ENCODE assay signal across 24 cellular contexts in the genomic region with DNA sequence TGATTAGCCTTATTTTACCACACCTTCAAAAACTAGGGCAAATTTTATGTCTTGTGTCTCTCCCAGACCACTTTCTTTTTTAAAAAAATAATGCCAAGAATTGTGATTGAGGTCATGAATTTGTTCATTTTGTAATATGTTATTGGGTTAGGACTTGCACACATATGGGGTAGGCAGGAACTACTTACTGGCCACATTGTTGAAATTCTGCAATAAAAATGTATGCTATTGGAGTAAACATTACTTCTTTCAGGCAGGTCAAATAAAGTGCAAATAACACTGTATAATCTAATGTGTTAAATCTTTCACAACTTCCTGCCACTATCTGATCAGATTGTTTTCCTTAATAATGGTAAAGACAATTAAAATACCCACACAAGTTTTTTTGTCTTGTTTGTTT.
"Had no signal": no experiment of that assay in that cellular context is flagged by ENCODE, and none has a peak within 500 bp of the region (broad histone marks: within the 10 kb centered on the region; RNA-seq: fewer than 3 reads in every experiment).

No MANE protein-coding gene starts in this region.

- ATAC-seq: activated CD8-positive, alpha-beta T cell treated with anti-CD3 and anti-CD28 coated beads, Interleukin-2, amount 10 ng/mL, durations not matched to agents 7 days and 5 days; K562; WTC11 had no signal

- H3K27ac Mint-ChIP-seq: activated CD8-positive, alpha-beta T cell treated with anti-CD3 and anti-CD28 coated beads, Interleukin-2, amount 10 ng/mL, durations not matched to agents 7 days and 5 days; activated naive CD8-positive, alpha-beta T cell treated with anti-CD3 and anti-CD28 coated beads, Interleukin-2, amount 10 ng/mL, durations not matched to agents 7 days and 5 days; brain; T-helper 1 cell treated with Interleukin-12 subunit alpha and Interleukin-12 subunit beta and Interleukin-4 antibody, amounts not matched to agents 30 μg/mL and 1 μg/mL, for 36 hours; WTC11 had no signal

- H3K4me3 ChIP-seq: ascending aorta, K562, PC-9 had no signal

- H3K27me3 Mint-ChIP-seq: activated naive CD8-positive, alpha-beta T cell treated with anti-CD3 and anti-CD28 coated beads, Interleukin-2, amount 10 ng/mL, durations not matched to agents 7 days and 5 days; brain had no signal

- H3K36me3 Mint-ChIP-seq: activated naive CD8-positive, alpha-beta T cell treated with anti-CD3 and anti-CD28 coated beads, Interleukin-2, amount 10 ng/mL, durations not matched to agents 7 days and 5 days; brain had no signal

- H3K4me2 ChIP-seq: PC-9 had no signal

- H3K4me3 Mint-ChIP-seq: activated CD8-positive, alpha-beta T cell treated with anti-CD3 and anti-CD28 coated beads, Interleukin-2, amount 10 ng/mL, durations not matched to agents 7 days and 5 days; activated naive CD8-positive, alpha-beta T cell treated with anti-CD3 and anti-CD28 coated beads, Interleukin-2, amount 10 ng/mL, durations not matched to agents 7 days and 5 days; brain; T-helper 1 cell treated with Interleukin-12 subunit alpha and Interleukin-12 subunit beta and Interleukin-4 antibody, amounts not matched to agents 30 μg/mL and 1 μg/mL, for 36 hours; WTC11 had no signal

- DNase-seq: activated CD4-positive, alpha-beta T cell treated with anti-CD3 and anti-CD28 coated beads for 48 hours; activated CD4-positive, alpha-beta T cell treated with anti-CD3 and anti-CD28 coated beads, Interleukin-2, amount 50 U/mL, for 4 hours; activated CD4-positive, CD25-positive, alpha-beta regulatory T cell treated with anti-CD3 and anti-CD28 coated beads, Interleukin-2, amount 50 U/mL, for 72 hours; activated CD8-positive, alpha-beta memory T cell treated with anti-CD3 and anti-CD28 coated beads, Interleukin-2, amount 50 U/mL, for 48 hours; activated CD8-positive, alpha-beta T cell treated with anti-CD3 and anti-CD28 coated beads, Interleukin-2, amount 10 ng/mL, durations not matched to agents 7 days and 5 days; activated naive CD4-positive, alpha-beta T cell treated with anti-CD3 and anti-CD28 coated beads, Interleukin-2, amount 50 U/mL, for 16 hours; activated naive CD8-positive, alpha-beta T cell treated with anti-CD3 and anti-CD28 coated beads, Interleukin-2, amount 10 ng/mL, durations not matched to agents 7 days and 5 days; activated T-cell treated with anti-CD3 and anti-CD28 coated beads, Interleukin-2, amount 50 U/mL, for 1 hour; amniotic stem cell; Karpas-422; MM.1S; NCI-H1105; NCI-H1436; NCI-H1694 treated with DMSO at 0.1 percent for 48 hours; NCI-H2081; NCI-H510A treated with DMSO at 0.1 percent for 48 hours; NCI-H69; PC-9; SHP77 treated with DMSO at 0.1 percent for 48 hours had no signal

- H3K9me3 Mint-ChIP-seq: T-helper 1 cell treated with Interleukin-12 subunit alpha and Interleukin-12 subunit beta and Interleukin-4 antibody, amounts not matched to agents 30 μg/mL and 1 μg/mL, for 36 hours had no signal

- H2AFZ ChIP-seq: PC-9 had no signal

- H3K27ac ChIP-seq: ascending aorta, PC-9 had no signal

- H3K9me3 ChIP-seq: ascending aorta had no signal

- H3K36me3 ChIP-seq: ascending aorta had no signal

- H3K27me3 ChIP-seq: ascending aorta had no signal

- FAIRE-seq: K562 had no signal

- H3K4me1 ChIP-seq: ascending aorta had no signal

- H3K4me1 Mint-ChIP-seq: activated naive CD8-positive, alpha-beta T cell treated with anti-CD3 and anti-CD28 coated beads, Interleukin-2, amount 10 ng/mL, durations not matched to agents 7 days and 5 days; brain had no signal
